11 cellular contexts compared by ENCODE assay signal in the genomic region with DNA sequence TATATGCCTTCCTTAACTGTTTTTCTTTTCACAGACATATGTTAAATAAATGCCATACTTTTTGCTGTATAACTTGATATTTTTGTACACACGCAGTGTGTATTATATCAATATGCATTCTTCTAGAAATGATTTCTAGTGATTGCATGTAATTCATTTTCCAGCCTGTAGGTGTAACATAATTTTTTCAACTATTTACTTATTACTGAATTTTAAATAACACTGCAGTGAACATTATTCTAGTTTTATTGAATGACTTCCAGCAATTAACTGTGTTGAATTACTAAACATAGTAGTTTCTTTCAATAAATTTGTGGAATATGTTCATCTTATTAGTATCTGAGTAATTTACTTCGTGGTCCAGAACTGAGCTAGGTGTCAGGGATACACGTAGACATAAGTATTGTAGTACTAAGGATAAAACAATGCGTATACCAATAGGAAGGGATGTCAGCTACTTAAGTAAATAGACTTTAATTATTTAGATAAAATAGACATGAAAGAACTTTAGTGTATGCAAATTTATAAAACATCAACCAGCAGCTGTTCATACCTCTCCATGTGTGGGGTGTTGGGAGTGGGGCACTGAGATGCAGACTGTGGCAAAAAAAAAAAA. TPM values are rescaled to one million over a fixed set of nuclear protein-coding genes. Genes with fewer than 3 reads are reported as not detected.
DNase-seq lines count a peak whose midpoint lies in the region; ATAC-seq, FAIRE-seq and TF ChIP-seq lines count a peak whose summit lies in the region.
"Had no signal": no experiment of that assay in that cellular context is flagged by ENCODE, and none has a peak within 500 bp of the region (broad histone marks: within the 10 kb centered on the region; RNA-seq: fewer than 3 reads in every experiment).

No MANE protein-coding gene starts in this region.

- no peaks in the 10 kb centered on the region for H4K20me1 ChIP-seq in MM.1S (ENCODE audit: insufficient read depth, low read length)

- no peaks in the 10 kb centered on the region for H3K9me3 ChIP-seq in MM.1S (replicated peaks; ENCODE audit: insufficient read depth, low read length)
- H3K9me3 ChIP-seq in body of pancreas, result no peaks in the 10 kb centered on the region
- H3K9me3 ChIP-seq: suprapubic skin had no signal

- H3K27me3 ChIP-seq in MM.1S (replicated peaks; ENCODE audit: insufficient read depth, low read length), result no peaks in the 10 kb centered on the region
- no peaks in the 10 kb centered on the region for H3K27me3 ChIP-seq in body of pancreas
- H3K27me3 ChIP-seq: suprapubic skin had no signal

- H3K4me2 ChIP-seq in MM.1S (ENCODE audit: low read depth, low read length), result no peak overlapping the region

- ATAC-seq in GM19351 (IDR thresholded peaks at IDR 0.05; ENCODE audit: unreplicated experiment) (no peak), body of pancreas (no peak)
- ATAC-seq in stimulated activated effector memory CD8-positive, alpha-beta T cell treated with anti-CD3 and anti-CD28 coated beads, Interleukin-12 subunit alpha, Interleukin-12 subunit beta, amount 100 ng/mL, for 72 hours, result no peak
- ATAC-seq: sciatic nerve had no signal

- no peaks in the 10 kb centered on the region for H3K27me3 Mint-ChIP-seq in endothelial cell (ENCODE audit: unreplicated experiment)
- no peaks in the 10 kb centered on the region for H3K27me3 Mint-ChIP-seq in progenitor cell of endocrine pancreas
- H3K27me3 Mint-ChIP-seq: activated naive CD4-positive, alpha-beta T cell treated with anti-CD3 and anti-CD28 coated beads, Interleukin-2, amount 50 U/mL, for 24 hours had no signal

- peaks cover 15% of the 10 kb centered on the region for H3K4me1 ChIP-seq in MM.1S (ENCODE audit: low read length)
- peaks cover 29% of the 10 kb centered on the region for H3K4me1 ChIP-seq in body of pancreas

- H2AFZ ChIP-seq in MM.1S (ENCODE audit: low read length), result no peak overlapping the region

- H3K4me1 Mint-ChIP-seq in endothelial cell (ENCODE audit: unreplicated experiment), result peaks cover 38% of the 10 kb centered on the region
- peaks cover 43% of the 10 kb centered on the region for H3K4me1 Mint-ChIP-seq in progenitor cell of endocrine pancreas (ENCODE audit: low read depth)
- peaks cover 6% of the 10 kb centered on the region for H3K4me1 Mint-ChIP-seq in stimulated activated effector memory CD8-positive, alpha-beta T cell treated with anti-CD3 and anti-CD28 coated beads, Interleukin-12 subunit alpha, Interleukin-12 subunit beta, amount 100 ng/mL, for 72 hours
- H3K4me1 Mint-ChIP-seq: activated naive CD4-positive, alpha-beta T cell treated with anti-CD3 and anti-CD28 coated beads, Interleukin-2, amount 50 U/mL, for 24 hours had no signal

- H3K27ac ChIP-seq in MM.1S (ENCODE audit: low read length) (no peak overlapping the region), body of pancreas (no peak overlapping the region)
- H3K27ac ChIP-seq: suprapubic skin had no signal

- H3F3A ChIP-seq in MM.1S (ENCODE audit: insufficient read depth, low read length), result no peaks in the 10 kb centered on the region

- no peaks in the 10 kb centered on the region for H3K79me2 ChIP-seq in MM.1S (ENCODE audit: low read length)

- H3K9me2 ChIP-seq in MM.1S (replicated peaks; ENCODE audit: insufficient read depth, low read length), result no peaks in the 10 kb centered on the region

- H3K27ac Mint-ChIP-seq in endothelial cell (ENCODE audit: unreplicated experiment) (peak overlapping the region; percentile 26), progenitor cell of endocrine pancreas (no peak overlapping the region)
- H3K27ac Mint-ChIP-seq in stimulated activated effector memory CD8-positive, alpha-beta T cell treated with anti-CD3 and anti-CD28 coated beads, Interleukin-12 subunit alpha, Interleukin-12 subunit beta, amount 100 ng/mL, for 72 hours, result no peak overlapping the region
- H3K27ac Mint-ChIP-seq: activated CD4-positive, alpha-beta memory T cell treated with anti-CD3 and anti-CD28 coated beads, Interleukin-2, amount 10 ng/mL, durations not matched to agents 7 days and 5 days; activated naive CD4-positive, alpha-beta T cell treated with anti-CD3 and anti-CD28 coated beads, Interleukin-2, amount 50 U/mL, for 24 hours had no signal

- 88 to 91% methylated on average over 4 of the region's 4 CpGs for WGBS in body of pancreas, 2 donors

- no peak for TF ChIP-seq POLR2A in body of pancreas (IDR thresholded peaks at IDR 0.05)

- H3K9ac ChIP-seq in MM.1S (ENCODE audit: low read length), result no peak overlapping the region

- intact Hi-C loops in body of pancreas (cut with DNase I), result no loop called here

- no peak for DNase-seq in D721Med (ENCODE audit: insufficient read length, low spot score)
- no peak for DNase-seq in MM.1S
- no peak for DNase-seq in endothelial cell (ENCODE audit: low spot score)
- DNase-seq in progenitor cell of endocrine pancreas (ENCODE audit: low spot score, unreplicated experiment), result no peak
- DNase-seq in stimulated activated effector memory CD8-positive, alpha-beta T cell treated with anti-CD3 and anti-CD28 coated beads, Interleukin-12 subunit alpha, Interleukin-12 subunit beta, amount 100 ng/mL, for 72 hours (ENCODE audit: low spot score in 2 of 2), result no peak
- no peak for DNase-seq in body of pancreas
- DNase-seq: activated CD4-positive, alpha-beta memory T cell treated with anti-CD3 and anti-CD28 coated beads, Interleukin-2, amount 10 ng/mL, durations not matched to agents 7 days and 5 days had no signal

- no peak for FAIRE-seq in D721Med (lab: Jason Lieb, UNC)

- H3K36me3 Mint-ChIP-seq in endothelial cell (ENCODE audit: low read depth, unreplicated experiment), result peaks cover 3% of the 10 kb centered on the region
- no peaks in the 10 kb centered on the region for H3K36me3 Mint-ChIP-seq in progenitor cell of endocrine pancreas (ENCODE audit: insufficient read depth)
- H3K36me3 Mint-ChIP-seq in stimulated activated effector memory CD8-positive, alpha-beta T cell treated with anti-CD3 and anti-CD28 coated beads, Interleukin-12 subunit alpha, Interleukin-12 subunit beta, amount 100 ng/mL, for 72 hours, result no peaks in the 10 kb centered on the region
- H3K36me3 Mint-ChIP-seq: activated naive CD4-positive, alpha-beta T cell treated with anti-CD3 and anti-CD28 coated beads, Interleukin-2, amount 50 U/mL, for 24 hours had no signal

- H3K9me3 Mint-ChIP-seq in endothelial cell (ENCODE audit: unreplicated experiment) (no peaks in the 10 kb centered on the region), progenitor cell of endocrine pancreas (ENCODE audit: low read depth) (no peaks in the 10 kb centered on the region)
- H3K9me3 Mint-ChIP-seq in stimulated activated effector memory CD8-positive, alpha-beta T cell treated with anti-CD3 and anti-CD28 coated beads, Interleukin-12 subunit alpha, Interleukin-12 subunit beta, amount 100 ng/mL, for 72 hours, result no peaks in the 10 kb centered on the region
- H3K9me3 Mint-ChIP-seq: activated CD4-positive, alpha-beta memory T cell treated with anti-CD3 and anti-CD28 coated beads, Interleukin-2, amount 10 ng/mL, durations not matched to agents 7 days and 5 days; activated naive CD4-positive, alpha-beta T cell treated with anti-CD3 and anti-CD28 coated beads, Interleukin-2, amount 50 U/mL, for 24 hours had no signal

- H3K4me3 ChIP-seq in MM.1S (ENCODE audit: low read length) (no peak overlapping the region), body of pancreas (no peak overlapping the region)
- H3K4me3 ChIP-seq: suprapubic skin had no signal

- peak; percentile 8 for TF ChIP-seq CTCF in D721Med (IDR thresholded peaks at IDR 0.05; ENCODE audit: insufficient read depth, missing control alignments)
- TF ChIP-seq CTCF in MM.1S (IDR thresholded peaks at IDR 0.05; ENCODE audit: low read length), result peak; percentile 43
- peak; percentile 83 for TF ChIP-seq CTCF in endothelial cell (IDR thresholded peaks at IDR 0.05; ENCODE audit: unreplicated experiment)
- peak; percentile 52 for TF ChIP-seq CTCF in progenitor cell of endocrine pancreas (IDR thresholded peaks at IDR 0.05; ENCODE audit: unreplicated experiment)
- peak in 3 of 7 experiments; percentile 14 to 47 (median 22) for TF ChIP-seq CTCF in body of pancreas (IDR thresholded peaks at IDR 0.05)

- H3K36me3 ChIP-seq in MM.1S (replicated peaks; ENCODE audit: insufficient read depth, low read length) (no peaks in the 10 kb centered on the region), body of pancreas (replicated peaks in 1 of 2; ENCODE audit: insufficient read depth in 1 of 2, low read depth in 2 of 2) (no peaks in the 10 kb centered on the region)

- H3K4me3 Mint-ChIP-seq in endothelial cell (ENCODE audit: unreplicated experiment) (no peak overlapping the region), progenitor cell of endocrine pancreas (ENCODE audit: low read depth) (no peak overlapping the region)
- H3K4me3 Mint-ChIP-seq in stimulated activated effector memory CD8-positive, alpha-beta T cell treated with anti-CD3 and anti-CD28 coated beads, Interleukin-12 subunit alpha, Interleukin-12 subunit beta, amount 100 ng/mL, for 72 hours, result no peak overlapping the region
- H3K4me3 Mint-ChIP-seq: activated CD4-positive, alpha-beta memory T cell treated with anti-CD3 and anti-CD28 coated beads, Interleukin-2, amount 10 ng/mL, durations not matched to agents 7 days and 5 days; activated naive CD4-positive, alpha-beta T cell treated with anti-CD3 and anti-CD28 coated beads, Interleukin-2, amount 50 U/mL, for 24 hours had no signal

RNA-seq across cellular contexts. Expression of a gene that starts 28.0 kb away (rescaled TPM):
- 84.1 TPM for total RNA-seq in endothelial cell (ENCODE audit: unreplicated experiment)
- 29.8 and 33.8 TPM in 2 replicates for total RNA-seq in progenitor cell of endocrine pancreas
- total RNA-seq in body of pancreas, result 10 to 100 TPM; 23.1 to 23.3 TPM
